Comparison of ENCODE assay signal across 8 cellular contexts in the genomic region with DNA sequence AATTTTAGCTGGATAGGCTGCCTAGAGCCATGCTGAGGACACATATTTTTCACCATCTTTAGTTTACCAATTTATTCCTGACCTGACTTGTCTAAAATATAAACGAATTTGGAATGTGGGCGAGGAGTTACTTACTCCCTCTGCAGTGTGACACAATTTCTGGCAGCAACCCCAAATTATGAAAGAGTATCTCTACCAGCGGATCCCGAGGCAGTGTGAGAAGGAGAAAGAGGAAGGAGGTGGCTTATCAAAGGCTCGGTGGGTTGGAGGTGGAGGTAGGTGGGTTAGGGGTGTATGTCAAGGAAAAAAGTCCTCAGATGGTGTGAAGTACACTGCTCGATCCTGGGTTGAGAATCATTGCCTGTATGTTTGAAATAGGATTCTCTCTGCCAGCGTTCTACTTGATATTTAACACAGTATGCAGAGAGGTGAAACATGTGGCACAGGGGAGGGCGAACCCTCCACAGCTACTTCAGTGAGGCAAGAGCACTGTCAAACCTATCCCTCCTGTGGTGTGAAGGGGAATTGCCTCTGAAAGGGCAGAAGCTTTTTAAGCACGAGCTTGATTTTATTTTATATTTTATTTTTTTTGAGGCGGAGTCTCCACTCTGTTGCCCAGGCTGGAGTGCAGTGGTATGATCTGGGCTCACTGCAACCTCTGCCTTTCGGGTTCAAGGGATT.
A peak's percentile ranks its signal among the peaks of the same experiment; 100 is the strongest.
DNase-seq lines count a peak whose midpoint lies in the region; ATAC-seq, FAIRE-seq and TF ChIP-seq lines count a peak whose summit lies in the region.

No MANE protein-coding gene starts in this region.

- H3K9me2 ChIP-seq in Karpas-422 (replicated peaks; ENCODE audit: insufficient read depth, low read length), result no peaks in the 10 kb centered on the region

- no peak for FAIRE-seq in D721Med (lab: Jason Lieb, UNC)

- no peak overlapping the region for H3K27ac ChIP-seq in Karpas-422 (ENCODE audit: low read length)

- H3K36me3 ChIP-seq in Karpas-422 (ENCODE audit: insufficient read depth, low read length), result no peaks in the 10 kb centered on the region

- no peaks in the 10 kb centered on the region for H3K79me2 ChIP-seq in Karpas-422 (ENCODE audit: low read length)

- H3K9ac ChIP-seq in Karpas-422 (ENCODE audit: low read length), result no peak overlapping the region

- ATAC-seq in GM21390 (IDR thresholded peaks at IDR 0.05; ENCODE audit: unreplicated experiment), result peak; percentile 68

- H3K4me1 ChIP-seq in Karpas-422 (ENCODE audit: low read length), result 0 out of 2 replicates have a peak, but pooled peaks cover 2% of the 10 kb centered on the region

- H4K20me1 ChIP-seq in Karpas-422 (ENCODE audit: insufficient read depth, low read depth, low read length), result no peaks in the 10 kb centered on the region

- H3K4me2 ChIP-seq in Karpas-422 (ENCODE audit: low read depth, low read length, poor library complexity, severe bottlenecking), result no peak overlapping the region

- no peak overlapping the region for H2AFZ ChIP-seq in Karpas-422 (ENCODE audit: low read length)

- TF ChIP-seq POLR2A in erythroblast (IDR thresholded peaks at IDR 0.05; ENCODE audit: low read length), result no peak

- DNase-seq in D721Med (ENCODE audit: insufficient read length, low spot score), result no peak
- peak; percentile 83 for DNase-seq in Karpas-422
- peak; percentile 17 for DNase-seq in UCSD-AML1 (lab: John Stamatoyannopoulos, UW; ENCODE audit: unreplicated experiment)
- peak; percentile 54 to 55 for DNase-seq in erythroblast (lab: John Stamatoyannopoulos, UW)
- DNase-seq in putamen (ENCODE audit: low spot score), result peak; percentile 48
- no peak for DNase-seq in pons (ENCODE audit: low spot score)
- no peak for DNase-seq in GM19240 (ENCODE audit: insufficient read length, low spot score)

- peak; percentile 19 for TF ChIP-seq CTCF in D721Med (IDR thresholded peaks at IDR 0.05; ENCODE audit: insufficient read depth, missing control alignments)

- H3K9me3 ChIP-seq in Karpas-422 (ENCODE audit: low read length), result no peaks in the 10 kb centered on the region

- no peak overlapping the region for H3K4me3 ChIP-seq in Karpas-422 (ENCODE audit: low read length)

- H3K27me3 ChIP-seq in Karpas-422 (ENCODE audit: low read length), result no peaks in the 10 kb centered on the region

Comparison
In these comparisons a context has a peak if more than half of its experiments do, and no peak if none do; other contexts are left out.
1. DNase-seq: peak in Karpas-422 (single experiment), UCSD-AML1 (single experiment), erythroblast (2 of 2) and putamen (single experiment); none in D721Med (single experiment), pons (single experiment) and GM19240 (single experiment).